In the genomic region with DNA sequence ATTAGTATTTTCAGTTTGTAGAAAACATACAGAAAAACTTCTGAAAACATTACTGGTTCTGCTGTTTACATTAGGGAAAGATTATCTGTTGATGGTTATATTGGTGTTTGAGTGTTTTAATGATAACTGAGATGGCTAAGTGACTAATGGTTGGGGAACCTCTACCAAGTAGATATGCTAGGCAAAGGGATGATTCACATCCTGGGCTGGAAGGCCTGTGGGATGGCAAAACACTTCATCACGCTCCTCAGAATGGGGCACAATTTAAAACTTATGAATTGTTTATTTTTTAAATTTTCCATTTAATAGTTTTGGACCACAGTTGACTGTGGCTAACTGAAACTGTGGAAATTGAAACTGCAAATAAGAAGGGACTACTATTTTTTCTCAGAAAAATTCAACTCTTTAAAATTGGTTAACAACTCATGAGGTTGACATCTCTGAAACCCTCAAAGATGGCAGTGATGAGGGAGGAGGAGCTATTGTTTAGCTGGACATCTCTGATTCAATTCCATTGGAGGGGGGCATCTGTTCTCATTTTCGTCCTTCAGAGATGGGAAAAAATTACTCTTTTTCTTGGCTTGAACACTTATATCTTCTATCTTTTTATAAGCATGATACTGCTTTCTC, we compare ENCODE assay signal across 11 cellular contexts.
A peak's percentile ranks its signal among the peaks of the same experiment; 100 is the strongest.
DNase-seq lines count a peak whose midpoint lies in the region; ATAC-seq and TF ChIP-seq lines count a peak whose summit lies in the region.
"Had no signal": no experiment of that assay in that cellular context is flagged by ENCODE, and none has a peak within 500 bp of the region (broad histone marks: within the 10 kb centered on the region; RNA-seq: fewer than 3 reads in every experiment).

No MANE protein-coding gene starts in this region.

- H3K4me1 Mint-ChIP-seq in T-helper 1 cell treated with Interleukin-12 subunit alpha and Interleukin-12 subunit beta and Interleukin-4 antibody, amounts not matched to agents 30 μg/mL and 1 μg/mL, for 36 hours (ENCODE audit: low read depth): peaks cover 54% of the 10 kb centered on the region

- TF ChIP-seq CTCF in fibroblast of pulmonary artery (IDR thresholded peaks at IDR 0.05; ENCODE audit: low read length, missing control alignments): no peak
- no peak for TF ChIP-seq CTCF in GM10266 (IDR thresholded peaks at IDR 0.05; ENCODE audit: control insufficient read depth, insufficient read depth, low read depth, missing control alignments)

- H3K27ac Mint-ChIP-seq in T-helper 1 cell treated with Interleukin-12 subunit alpha and Interleukin-12 subunit beta and Interleukin-4 antibody, amounts not matched to agents 30 μg/mL and 1 μg/mL, for 36 hours: peak overlapping the region; percentile 31

- no peaks in the 10 kb centered on the region for H3K9me3 Mint-ChIP-seq in T-helper 1 cell treated with Interleukin-12 subunit alpha and Interleukin-12 subunit beta and Interleukin-4 antibody, amounts not matched to agents 30 μg/mL and 1 μg/mL, for 36 hours

- no peaks in the 10 kb centered on the region for H3K27me3 Mint-ChIP-seq in T-helper 1 cell treated with Interleukin-12 subunit alpha and Interleukin-12 subunit beta and Interleukin-4 antibody, amounts not matched to agents 30 μg/mL and 1 μg/mL, for 36 hours (ENCODE audit: low read depth)

- DNase-seq in stimulated activated CD4-positive, alpha-beta T cell treated with anti-CD3 and anti-CD28 coated beads, Interleukin-1b, Interleukin-23, amount 100 ng/mL, for 48 hours: peak; percentile 27
- DNase-seq in stimulated activated CD4-positive, alpha-beta T cell treated with anti-CD3 and anti-CD28 coated beads, Interleukin-12 subunit alpha, Interleukin-12 subunit beta, amount 100 ng/mL, for 4 hours: no peak
- DNase-seq in fibroblast of pulmonary artery (ENCODE audit: low read depth) (peak; percentile 69), iPS-NIHi11 (ENCODE audit: low spot score) (no peak), GM10266 (ENCODE audit: extremely low spot score) (no peak)
- DNase-seq: adrenal gland, NCI-H524 treated with DMSO at 0.1 percent for 48 hours had no signal

- peaks cover 3% of the 10 kb centered on the region for H3K36me3 Mint-ChIP-seq in T-helper 1 cell treated with Interleukin-12 subunit alpha and Interleukin-12 subunit beta and Interleukin-4 antibody, amounts not matched to agents 30 μg/mL and 1 μg/mL, for 36 hours (ENCODE audit: low read depth)

- H3K4me3 Mint-ChIP-seq in T-helper 1 cell treated with Interleukin-12 subunit alpha and Interleukin-12 subunit beta and Interleukin-4 antibody, amounts not matched to agents 30 μg/mL and 1 μg/mL, for 36 hours: no peak overlapping the region

- ATAC-seq in GM21360 (IDR thresholded peaks at IDR 0.05; ENCODE audit: unreplicated experiment): no peak
- no peak for ATAC-seq in GM18861 (IDR thresholded peaks at IDR 0.05; ENCODE audit: unreplicated experiment)

- no peak overlapping the region for H3K4me3 ChIP-seq in fibroblast of pulmonary artery (replicated peaks; ENCODE audit: low read depth, low read length)
- H3K4me3 ChIP-seq: adrenal gland, thoracic aorta had no signal

Comparison
In these comparisons a context has a peak if more than half of its experiments do, and no peak if none do; other contexts are left out.
1. DNase-seq: peak in stimulated activated CD4-positive, alpha-beta T cell treated with anti-CD3 and anti-CD28 coated beads, Interleukin-1b, Interleukin-23, amount 100 ng/mL, for 48 hours (single experiment) and fibroblast of pulmonary artery (single experiment); none in stimulated activated CD4-positive, alpha-beta T cell treated with anti-CD3 and anti-CD28 coated beads, Interleukin-12 subunit alpha, Interleukin-12 subunit beta, amount 100 ng/mL, for 4 hours (single experiment), iPS-NIHi11 (single experiment) and GM10266 (single experiment).